19 cellular contexts compared by ENCODE assay signal in genomic region chr3:141348848-141349247, GRCh38.
"Had no signal": no experiment of that assay in that cellular context is flagged by ENCODE, and none has a peak within 500 bp of the region (broad histone marks: within the 10 kb centered on the region; RNA-seq: fewer than 3 reads in every experiment).

No MANE protein-coding gene starts in this region.

- H3K4me1 ChIP-seq: ascending aorta, gastroesophageal sphincter, sigmoid colon, spleen, upper lobe of left lung had no signal

- DNase-seq: activated CD4-positive, alpha-beta T cell treated with anti-CD3 and anti-CD28 coated beads, Interleukin-2, amount 10 ng/mL, durations not matched to agents 7 days and 5 days; activated CD4-positive, CD25-positive, alpha-beta regulatory T cell treated with anti-CD3 and anti-CD28 coated beads, Interleukin-2, amount 50 U/mL, for 72 hours; activated CD8-positive, alpha-beta memory T cell treated with anti-CD3 and anti-CD28 coated beads, Interleukin-2, amount 10 ng/mL, durations not matched to agents 7 days and 5 days; activated CD8-positive, alpha-beta T cell treated with anti-CD3 and anti-CD28 coated beads for 36 hours; activated T-cell treated with anti-CD3 and anti-CD28 coated beads, Interleukin-2, amount 50 U/mL, for 1 hour; brain microvascular endothelial cell; caudate nucleus; effector CD4-positive, alpha-beta T cell; head of caudate nucleus; hypothalamus; sigmoid colon; spleen; stimulated activated CD4-positive, alpha-beta T cell treated with anti-CD3 and anti-CD28 coated beads, Interleukin-4, amount 100 ng/mL, for 1 hour; stimulated activated naive CD4-positive, alpha-beta T cell; T-cell; upper lobe of left lung; WERI-Rb-1 had no signal

- H3K27ac ChIP-seq: ascending aorta, brain microvascular endothelial cell, gastroesophageal sphincter, sigmoid colon, spleen, upper lobe of left lung, WERI-Rb-1 had no signal

- H3K4me3 ChIP-seq: ascending aorta, gastroesophageal sphincter, sigmoid colon, spleen, upper lobe of left lung had no signal

- H3K9me3 ChIP-seq: ascending aorta, gastroesophageal sphincter, sigmoid colon, upper lobe of left lung had no signal

- H3K27me3 ChIP-seq: ascending aorta, brain microvascular endothelial cell, gastroesophageal sphincter, sigmoid colon, spleen, upper lobe of left lung had no signal

- H3K36me3 ChIP-seq: ascending aorta, brain microvascular endothelial cell, gastroesophageal sphincter, sigmoid colon, spleen, upper lobe of left lung, WERI-Rb-1 had no signal
